Comparison of ENCODE assay signal across 23 cellular contexts in the genomic region with DNA sequence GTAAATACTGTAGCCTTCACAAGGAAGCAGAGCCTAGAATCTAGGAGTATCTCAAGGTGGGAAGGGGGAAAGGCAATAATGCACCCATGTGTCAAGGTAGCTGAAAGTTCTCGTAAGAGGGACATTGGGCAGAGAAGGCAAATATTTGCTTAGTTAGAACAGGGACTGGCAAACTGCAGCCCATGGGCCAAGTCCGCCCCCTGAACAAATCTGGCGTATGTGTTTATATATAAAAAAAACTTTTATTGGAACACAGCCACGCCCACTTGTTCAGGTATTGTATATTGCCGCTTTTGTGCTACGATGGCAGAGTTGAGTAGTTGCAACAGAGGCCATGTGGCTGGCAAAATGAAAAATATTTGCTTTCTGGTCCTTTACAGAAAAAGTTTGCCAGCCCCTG. TPM values are rescaled to one million over a fixed set of nuclear protein-coding genes. Genes with fewer than 3 reads are reported as not detected.
DNase-seq lines count a peak whose midpoint lies in the region; ATAC-seq, FAIRE-seq and TF ChIP-seq lines count a peak whose summit lies in the region.
"Had no signal": no experiment of that assay in that cellular context is flagged by ENCODE, and none has a peak within 500 bp of the region (broad histone marks: within the 10 kb centered on the region; RNA-seq: fewer than 3 reads in every experiment).

No MANE protein-coding gene starts in this region.

- peak overlapping the region; percentile 65 to 79 for H3K27ac ChIP-seq in liver (ENCODE audit: low read depth in 1 of 2, low read length in 2 of 2)
- no peak overlapping the region for H3K27ac ChIP-seq in HepG2 (ENCODE audit: extremely low read length, insufficient read depth, low read length)
- H3K27ac ChIP-seq in body of pancreas, result no peak overlapping the region
- peak overlapping the region; percentile 16 to 92 (median 80) for H3K27ac ChIP-seq in right lobe of liver
- no peak overlapping the region for H3K27ac ChIP-seq in transverse colon
- H3K27ac ChIP-seq in upper lobe of left lung, result no peak overlapping the region

- H2AFZ ChIP-seq in HepG2 (ENCODE audit: low read length), result no peak overlapping the region

- POLR2A ChIA-PET in HepG2 (lab: Yijun Ruan, JAX), result no interaction called here

- TF ChIP-seq EP300 in HepG2 (IDR thresholded peaks at IDR 0.05; ENCODE audit: low read depth in 2 of 2, low read length in 2 of 2), result no peak
- no peak for TF ChIP-seq EP300 in HepG2 (CRISPR knock-in tag; IDR thresholded peaks at IDR 0.05; ENCODE audit: borderline replicate concordance)
- no peak for TF ChIP-seq EP300 in transverse colon (IDR thresholded peaks at IDR 0.05; ENCODE audit: low read depth)
- TF ChIP-seq EP300 in upper lobe of left lung (IDR thresholded peaks at IDR 0.05), result no peak

- FAIRE-seq in HepG2 (lab: Jason Lieb, UNC), result no peak
- FAIRE-seq: D721Med, G401.6, GM12891, GM18507, HTR-8/SVneo had no signal

- TF ChIP-seq CTCF in liver (IDR thresholded peaks at IDR 0.05; ENCODE audit: low read depth, low read length, missing input control) (no peak), HepG2 (CRISPR knock-in tag; IDR thresholded peaks at IDR 0.05) (no peak), body of pancreas (IDR thresholded peaks at IDR 0.05) (no peak), right lobe of liver (IDR thresholded peaks at IDR 0.05) (no peak), transverse colon (IDR thresholded peaks at IDR 0.05) (no peak), type B pancreatic cell (conservative IDR thresholded peaks at IDR 0.05) (no peak), upper lobe of left lung (IDR thresholded peaks at IDR 0.05) (no peak)

- 33% methylated on average over 6 of the region's 6 CpGs for WGBS in liver
- 7% methylated on average over 6 of the region's 6 CpGs for WGBS in HepG2 (ENCODE audit: low lambda C conversion rate)
- 40 to 47% methylated on average over 6 of the region's 6 CpGs for WGBS in body of pancreas, 2 donors
- WGBS in right lobe of liver (ENCODE audit: insufficient coverage, low coverage, low lambda C conversion rate, missing lambda C conversion rate), result 32% methylated on average over 6 of the region's 6 CpGs
- WGBS in transverse colon (ENCODE audit: low coverage in 1 of 2), 2 donors, result 50% methylated on average over 6 of the region's 6 CpGs; no CpG with 5 or more reads in 1 of the 2 donors
- 64 to 80% methylated on average over 6 of the region's 6 CpGs for WGBS in upper lobe of left lung, 2 donors

- CTCF ChIA-PET in HepG2 (lab: Yijun Ruan, JAX; ENCODE audit: low intra/inter-chr PET ratio, low total read pairs), result no interaction called here

- H3K27ac Mint-ChIP-seq in type B pancreatic cell, result no peak overlapping the region
- H3K27ac Mint-ChIP-seq: CD4-positive, alpha-beta T cell; HFFc6 had no signal

- no peaks in the 10 kb centered on the region for H4K20me1 ChIP-seq in HepG2 (ENCODE audit: insufficient read depth, low read length)

- H3K9me3 Mint-ChIP-seq in type B pancreatic cell, result no peaks in the 10 kb centered on the region
- H3K9me3 Mint-ChIP-seq: CD4-positive, alpha-beta T cell; HFFc6; IgD-negative memory B cell had no signal

- H3K4me1 Mint-ChIP-seq in type B pancreatic cell (ENCODE audit: unreplicated experiment), result peaks cover 6% of the 10 kb centered on the region
- H3K4me1 Mint-ChIP-seq: IgD-negative memory B cell had no signal

- no peaks in the 10 kb centered on the region for H3K36me3 Mint-ChIP-seq in type B pancreatic cell

- H3K27me3 ChIP-seq in liver (ENCODE audit: control insufficient read depth in 4 of 4, insufficient read depth in 4 of 4, low read length in 3 of 4) (no peaks in the 10 kb centered on the region), HepG2 (ENCODE audit: control insufficient read depth in 1 of 2, insufficient read depth in 2 of 2, low read length in 2 of 2) (no peaks in the 10 kb centered on the region), body of pancreas (no peaks in the 10 kb centered on the region), right lobe of liver (no peaks in the 10 kb centered on the region), transverse colon (no peaks in the 10 kb centered on the region), upper lobe of left lung (no peaks in the 10 kb centered on the region)

- H3K4me3 ChIP-seq in liver (ENCODE audit: low read depth in 1 of 3, low read length in 3 of 3) (peak overlapping the region in 2 of 3 donors; percentile 8 to 23), HepG2 (replicated peaks in 1 of 3; ENCODE audit: insufficient read depth in 1 of 3, low read depth in 2 of 3, low read length in 3 of 3) (no peak overlapping the region), body of pancreas (no peak overlapping the region), right lobe of liver (no peak overlapping the region), transverse colon (no peak overlapping the region), upper lobe of left lung (no peak overlapping the region)

- no peak overlapping the region for H3K4me3 Mint-ChIP-seq in type B pancreatic cell
- H3K4me3 Mint-ChIP-seq: CD4-positive, alpha-beta T cell; HFFc6; IgD-negative memory B cell had no signal

- no peak for DNase-seq in HepG2 (ENCODE audit: low spot score)
- DNase-seq in body of pancreas, result peak; percentile 15 to 45 (median 38)
- DNase-seq in right lobe of liver, result peak; percentile 32 to 82 (median 73)
- peak; percentile 46 for DNase-seq in transverse colon
- no peak for DNase-seq in type B pancreatic cell (ENCODE audit: extremely low spot score, unreplicated experiment)
- DNase-seq in upper lobe of left lung, result no peak
- DNase-seq in activated CD4-positive, alpha-beta T cell treated with anti-CD3 and anti-CD28 coated beads, Interleukin-2, amount 50 U/mL, for 1 hour, result no peak
- DNase-seq: BE2C; C1 segment of cervical spinal cord; Caco-2; CD4-positive, alpha-beta T cell; GOT3; H7; HFFc6 had no signal

- ATAC-seq in HepG2 (no peak), body of pancreas (peak; percentile 48), right lobe of liver (peak; percentile 90 to 95 (median 93)), upper lobe of left lung (ENCODE audit: low FRiP score in 2 of 2) (no peak)
- ATAC-seq: HCT116 had no signal

- TF ChIP-seq RAD21 in liver (IDR thresholded peaks at IDR 0.05) (peak in 1 of 2 donors; percentile 7), HepG2 (CRISPR knock-in tag; IDR thresholded peaks at IDR 0.05) (no peak)

- no peak for TF ChIP-seq POLR2A in HepG2 (IDR thresholded peaks at IDR 0.05; ENCODE audit: insufficient read depth in 1 of 2, low read depth in 2 of 2, low read length in 2 of 2)
- no peak for TF ChIP-seq POLR2A in body of pancreas (IDR thresholded peaks at IDR 0.05)
- no peak for TF ChIP-seq POLR2A in right lobe of liver (IDR thresholded peaks at IDR 0.05)
- no peak for TF ChIP-seq POLR2A in transverse colon (IDR thresholded peaks at IDR 0.05)
- no peak for TF ChIP-seq POLR2A in upper lobe of left lung (IDR thresholded peaks at IDR 0.05)

- BruUV-seq in HepG2 (replicated peaks; lab: Mats Ljungman, UMichigan), result no TSS peak

- no peaks in the 10 kb centered on the region for H3K9me3 ChIP-seq in liver (ENCODE audit: control insufficient read depth in 4 of 4, low read length in 3 of 4)
- no peaks in the 10 kb centered on the region for H3K9me3 ChIP-seq in HepG2 (ENCODE audit: low read length)
- H3K9me3 ChIP-seq in body of pancreas, result no peaks in the 10 kb centered on the region
- no peaks in the 10 kb centered on the region for H3K9me3 ChIP-seq in right lobe of liver
- H3K9me3 ChIP-seq in transverse colon, result no peaks in the 10 kb centered on the region
- no peaks in the 10 kb centered on the region for H3K9me3 ChIP-seq in upper lobe of left lung
- H3K9me3 ChIP-seq: BE2C, Caco-2 had no signal

- H3K9ac ChIP-seq in liver (ENCODE audit: low read depth in 1 of 2, low read length in 2 of 2) (no peak overlapping the region), HepG2 (ENCODE audit: insufficient read depth, low read depth, low read length) (no peak overlapping the region)

- H3K27me3 Mint-ChIP-seq in type B pancreatic cell, result no peaks in the 10 kb centered on the region
- H3K27me3 Mint-ChIP-seq: CD4-positive, alpha-beta T cell had no signal

- H3K4me2 ChIP-seq in HepG2 (ENCODE audit: low read depth, low read length), result no peak overlapping the region

- intact Hi-C loops in HepG2 (cut with micrococcal nuclease; ENCODE audit: unreplicated experiment) (no loop called here), body of pancreas (cut with DNase I) (no loop called here), right lobe of liver (cut with DNase I) (no loop called here), transverse colon (cut with DNase I; ENCODE audit: low total_unique reads) (no loop called here)

- peaks cover 9 to 39% (median 22%) of the 10 kb centered on the region in 4 donors for H3K4me1 ChIP-seq in liver (ENCODE audit: control insufficient read depth in 4 of 4, insufficient read depth in 4 of 4, low read length in 3 of 4)
- H3K4me1 ChIP-seq in HepG2 (ENCODE audit: insufficient read depth, low read length), result no peaks in the 10 kb centered on the region
- peaks cover 15% of the 10 kb centered on the region for H3K4me1 ChIP-seq in body of pancreas
- H3K4me1 ChIP-seq in right lobe of liver, result peaks cover 0 to 25% (median 7%) of the 10 kb centered on the region in 4 donors
- peaks cover 0 to 9% (median 4%) of the 10 kb centered on the region in 4 donors for H3K4me1 ChIP-seq in transverse colon
- no peaks in the 10 kb centered on the region for H3K4me1 ChIP-seq in upper lobe of left lung
- H3K4me1 ChIP-seq: BE2C, Caco-2 had no signal

- H3K36me3 ChIP-seq in liver (ENCODE audit: control insufficient read depth in 4 of 4, insufficient read depth in 3 of 4, low read depth in 1 of 4, low read length in 3 of 4) (no peaks in the 10 kb centered on the region), HepG2 (replicated peaks in 1 of 2; ENCODE audit: control insufficient read depth in 1 of 2, insufficient read depth in 2 of 2, low read length in 2 of 2) (no peaks in the 10 kb centered on the region), body of pancreas (replicated peaks in 1 of 2; ENCODE audit: insufficient read depth in 1 of 2, low read depth in 2 of 2) (no peaks in the 10 kb centered on the region), right lobe of liver (no peaks in the 10 kb centered on the region), transverse colon (no peaks in the 10 kb centered on the region), upper lobe of left lung (no peaks in the 10 kb centered on the region)
- H3K36me3 ChIP-seq: BE2C had no signal

- in situ Hi-C loops in HepG2 (cut with HindIII; ENCODE audit: extremely low pct_ligation_motif_present, low pct_unique_long_range_greater_than_20kb), result no loop called here
- in situ Hi-C loops in transverse colon (cut with MboI; ENCODE audit: low pct_ligation_motif_present in 1 of 4, low pct_unique_long_range_greater_than_20kb in 1 of 4, low sequenced_read_pairs in 3 of 4), result no loop called here

- no peaks in the 10 kb centered on the region for H3K79me2 ChIP-seq in HepG2 (ENCODE audit: insufficient read depth, low read length)

RNA-seq across cellular contexts. Expression of a gene that starts 16.1 kb away (rescaled TPM):
- total RNA-seq in liver, result 1 to 10 TPM in 1 of 2 donors, under 1 TPM in 1; 0.09 to 4.6 TPM
- 1 to 10 TPM; 2.9 to 3.2 TPM for polyA plus RNA-seq in liver
- total RNA-seq in HepG2 (2016; rRNA removed; fragmentation: Illumina TruSeq; extraction: Trizol), result not detected in 2 replicates
- 0.18 and 0.20 TPM in 2 replicates for total RNA-seq in HepG2 (2016; cell fraction: cytosol; rRNA removed; fragmentation: Illumina TruSeq; extraction: Trizol; ENCODE audit: low read depth)
- not detected in 2 replicates for total RNA-seq in HepG2 (2016; cell fraction: insoluble cytoplasmic fraction; rRNA removed; fragmentation: Illumina TruSeq; extraction: Trizol)
- total RNA-seq in HepG2 (2016; cell fraction: membrane; rRNA removed; fragmentation: Illumina TruSeq; extraction: Trizol), result 0.09 TPM in 1 of 2 replicates, not detected in the other
- 0.12 TPM in 1 of 2 replicates, not detected in the other for total RNA-seq in HepG2 (2016; cell fraction: nucleus; rRNA removed; fragmentation: Illumina TruSeq; extraction: Trizol)
- not detected in 2 replicates for polyA plus RNA-seq in HepG2 (2011; rRNA removed)
- 0.06 TPM in 1 of 2 replicates, not detected in the other for polyA plus RNA-seq in HepG2 (2011; cell fraction: cytosol; rRNA removed)
- 0.07 and 0.11 TPM in 2 replicates for polyA plus RNA-seq in HepG2 (2011; cell fraction: nucleus; rRNA removed)
- not detected in 2 replicates for polyA plus RNA-seq in HepG2 (2012)
- not detected in 2 replicates for polyA plus RNA-seq in HepG2 (2016; cell fraction: cytosol; fragmentation: Illumina TruSeq; extraction: Trizol; ENCODE audit: low read depth)
- polyA plus RNA-seq in HepG2 (2016; cell fraction: insoluble cytoplasmic fraction; fragmentation: Illumina TruSeq; extraction: Trizol; ENCODE audit: low read depth), result not detected in 2 replicates
- not detected in 2 replicates for polyA plus RNA-seq in HepG2 (2016; cell fraction: membrane; fragmentation: Illumina TruSeq; extraction: Trizol; ENCODE audit: low read depth)
- polyA plus RNA-seq in HepG2 (2016; cell fraction: nucleus; fragmentation: Illumina TruSeq; extraction: Trizol; ENCODE audit: insufficient read depth, low read depth), result not detected in 2 replicates
- polyA minus RNA-seq in HepG2 (2011; rRNA and poly(A)+ RNA removed; ENCODE audit: low replicate concordance), result 0.04 and 0.35 TPM in 2 replicates
- polyA minus RNA-seq in HepG2 (2011; cell fraction: cytosol; rRNA and poly(A)+ RNA removed), result not detected in 2 replicates
- polyA minus RNA-seq in HepG2 (2011; cell fraction: nucleus; rRNA and poly(A)+ RNA removed), result not detected in 2 replicates
- total RNA-seq in body of pancreas, result 1 to 10 TPM; 4.6 to 9.6 TPM
- total RNA-seq in right lobe of liver, result 10 to 100 TPM in 3 of 6 experiments, 1 to 10 TPM in 2, under 1 TPM in 1; 0.60 to 17.4 (median 6.5) TPM
- total RNA-seq in transverse colon, result 1 to 10 TPM in 1 of 4 donors, under 1 TPM in 3; 0.16 to 5.8 (median 0.58) TPM
- total RNA-seq in type B pancreatic cell (ENCODE audit: low replicate concordance), result 12.5 and 15.4 TPM in 2 replicates
- total RNA-seq in upper lobe of left lung, result 1 to 10 TPM in 5 of 6 donors, under 1 TPM in 1; 0.55 to 3.2 (median 1.9) TPM
- total RNA-seq: A172; CD4-positive, alpha-beta T cell had no signal
- polyA plus RNA-seq: IgD-negative memory B cell had no signal

Comparison
In these comparisons a context has a peak if more than half of its experiments do, and no peak if none do; other contexts are left out.
1. H3K27ac ChIP-seq: peak in liver (2 of 2) and right lobe of liver (3 of 3); none in HepG2 (single experiment), body of pancreas (0 of 4), transverse colon (0 of 4) and upper lobe of left lung (0 of 4).
2. H3K4me3 ChIP-seq: peak in liver (2 of 3); none in HepG2 (0 of 3), body of pancreas (0 of 2), right lobe of liver (0 of 3), transverse colon (0 of 4) and upper lobe of left lung (0 of 4).
3. ATAC-seq: peak in body of pancreas (single experiment) and right lobe of liver (4 of 4); none in HepG2 (single experiment) and upper lobe of left lung (0 of 2).
4. DNase-seq: peak in body of pancreas (4 of 4), right lobe of liver (3 of 3) and transverse colon (single experiment); none in HepG2 (single experiment), type B pancreatic cell (single experiment), upper lobe of left lung (0 of 2) and activated CD4-positive, alpha-beta T cell treated with anti-CD3 and anti-CD28 coated beads, Interleukin-2, amount 50 U/mL, for 1 hour (single experiment).